ENCODE assay signal across 8 cellular contexts in genomic region chr1:6579374-6580118, GRCh38. TPM values are rescaled to one million over a fixed set of nuclear protein-coding genes. Genes with fewer than 3 reads are reported as not detected.
A peak's percentile ranks its signal among the peaks of the same experiment; 100 is the strongest.
DNase-seq lines count a peak whose midpoint lies in the region; ATAC-seq, FAIRE-seq and TF ChIP-seq lines count a peak whose summit lies in the region.

Gene ZBTB48, plus strand, starts transcription at chr1:6579994. Its CDS starts 616 bp downstream, at chr1:6580610.

- H3K9ac ChIP-seq in rectal smooth muscle tissue (ENCODE audit: low read length): peak within 1 kb of the TSS; percentile 38

- peak within 1 kb of the TSS; percentile 94 for H3K27ac ChIP-seq in rectal smooth muscle tissue (ENCODE audit: low read depth, low read length)
- peak within 1 kb of the TSS in 1 of 2 donors; percentile 86 for H3K27ac ChIP-seq in aorta (ENCODE audit: low read depth in 1 of 2, low read length in 2 of 2)

- H3K9me3 ChIP-seq in aorta (ENCODE audit: control insufficient read depth, low read length): no peaks in the 10 kb centered on the region

- H3K4me3 ChIP-seq in astrocyte of the cerebellum (ENCODE audit: low read depth, low read length): peak within 1 kb of the TSS; percentile 84
- H3K4me3 ChIP-seq in rectal smooth muscle tissue (ENCODE audit: low read length): peak within 1 kb of the TSS; percentile 83
- H3K4me3 ChIP-seq in aorta (ENCODE audit: low read length in 2 of 2): peak within 1 kb of the TSS; percentile 19 to 64

- no peaks in the 10 kb centered on the region for H3K27me3 ChIP-seq in rectal smooth muscle tissue (ENCODE audit: control insufficient read depth, insufficient read depth, low read length)
- no peaks in the 10 kb centered on the region for H3K27me3 ChIP-seq in aorta (ENCODE audit: control insufficient read depth in 1 of 2, insufficient read depth in 2 of 2, low read length in 1 of 2)

- no peak for TF ChIP-seq CTCF in astrocyte of the cerebellum (IDR thresholded peaks at IDR 0.05; ENCODE audit: low read depth, low read length, missing control alignments)

- H3K4me1 ChIP-seq in rectal smooth muscle tissue (ENCODE audit: control insufficient read depth, insufficient read depth, low read length) (peaks cover 12% of the 10 kb centered on the region), aorta (ENCODE audit: control insufficient read depth in 1 of 2, insufficient read depth in 2 of 2, low read length in 2 of 2) (no peaks in the 10 kb centered on the region)

- peak; percentile 96 for ATAC-seq in HG02981 (IDR thresholded peaks at IDR 0.05; ENCODE audit: unreplicated experiment)
- peak; percentile 98 for ATAC-seq in aorta (ENCODE audit: low FRiP score)

- intact Hi-C loops in aorta (cut with DNase I): loop anchor here in 1 of 2 donors (5.0 kb wide), 1 partner anchor 48 kb away; no protein-coding TSS in a partner anchor

- H3K36me3 ChIP-seq in rectal smooth muscle tissue (ENCODE audit: control insufficient read depth, insufficient read depth, low read length): no peaks in the 10 kb centered on the region
- no peaks in the 10 kb centered on the region for H3K36me3 ChIP-seq in aorta (ENCODE audit: control insufficient read depth in 1 of 2, insufficient read depth in 2 of 2, low read length in 1 of 2)

- peak; percentile 100 for DNase-seq in GM18507 (ENCODE audit: extremely low spot score, insufficient read length, low read depth)
- DNase-seq in NCI-H2029 treated with DMSO at 0.1 percent for 48 hours (lab: John Stamatoyannopoulos, UW): peak; percentile 79
- DNase-seq in T-helper 9 cell: peak; percentile 96
- DNase-seq in astrocyte of the cerebellum (ENCODE audit: low read depth): peak; percentile 92
- peak; percentile 100 for DNase-seq in hepatic stellate cell (ENCODE audit: low spot score)
- peak; percentile 100 for DNase-seq in aorta

- peak; percentile 99 for FAIRE-seq in GM18507 (lab: Jason Lieb, UNC)

- WGBS in aorta, 2 donors: 13% methylated on average over 58 of the region's 58 CpGs

- in situ Hi-C loops in astrocyte of the cerebellum (cut with HindIII; ENCODE audit: low sequenced_read_pairs): no loop called here

RNA-seq across cellular contexts. Expression of gene ZBTB48, which starts in this region (rescaled TPM):
- total RNA-seq in aorta: 10 to 100 TPM; 20.6 to 29.9 TPM
- polyA plus RNA-seq in aorta: 100 to 1,000 TPM in 1 of 2 donors, 10 to 100 TPM in 1; 25.2 to 204 TPM
